1 cellular context compared by ENCODE assay signal in the genomic region with DNA sequence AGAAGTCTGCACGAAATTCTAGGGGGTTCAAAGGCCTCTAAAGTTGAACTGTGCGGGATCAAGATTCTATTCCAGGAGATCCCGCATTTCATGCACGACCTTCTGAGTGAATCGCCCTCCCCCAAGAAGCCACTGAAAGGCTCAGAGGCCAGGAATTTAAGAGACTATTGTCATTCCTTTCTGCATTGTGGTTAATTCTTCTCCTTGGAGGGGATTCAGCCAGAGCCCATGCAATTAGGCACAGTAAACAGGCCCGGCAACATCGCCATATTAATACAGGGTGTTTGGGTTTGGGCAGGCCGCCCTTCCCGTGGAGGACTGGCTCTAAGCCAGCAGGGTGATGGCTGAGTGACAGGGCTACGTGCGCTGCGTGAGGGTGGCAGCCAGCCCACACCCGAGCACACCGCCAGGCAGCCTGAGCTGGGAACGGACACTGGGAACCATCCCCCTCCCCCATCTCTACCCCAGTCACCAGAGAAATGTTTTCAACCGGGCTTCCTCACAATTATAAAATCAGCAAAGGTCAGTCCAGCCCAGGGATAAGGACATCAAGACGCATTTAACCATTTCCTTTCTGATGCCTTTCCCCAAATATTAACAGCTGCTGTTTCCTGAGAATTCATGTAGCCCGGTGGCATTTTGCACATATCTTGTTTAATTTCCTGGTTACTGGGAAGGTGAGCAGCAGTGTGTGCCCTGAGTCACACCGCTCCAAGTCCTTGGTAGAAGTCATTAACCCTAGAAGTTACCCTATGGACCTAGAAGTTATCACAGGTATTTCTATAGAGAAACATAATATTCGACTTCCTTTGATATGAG.
TF ChIP-seq lines count a peak whose summit lies in the region.

No MANE protein-coding gene starts in this region.

TF ChIP-seq in HepG2, 621 proteins besides CTCF, POLR2A, EP300 and RAD21 (continued from another document and continues in another):
- TF ChIP-seq, protein P1, sequence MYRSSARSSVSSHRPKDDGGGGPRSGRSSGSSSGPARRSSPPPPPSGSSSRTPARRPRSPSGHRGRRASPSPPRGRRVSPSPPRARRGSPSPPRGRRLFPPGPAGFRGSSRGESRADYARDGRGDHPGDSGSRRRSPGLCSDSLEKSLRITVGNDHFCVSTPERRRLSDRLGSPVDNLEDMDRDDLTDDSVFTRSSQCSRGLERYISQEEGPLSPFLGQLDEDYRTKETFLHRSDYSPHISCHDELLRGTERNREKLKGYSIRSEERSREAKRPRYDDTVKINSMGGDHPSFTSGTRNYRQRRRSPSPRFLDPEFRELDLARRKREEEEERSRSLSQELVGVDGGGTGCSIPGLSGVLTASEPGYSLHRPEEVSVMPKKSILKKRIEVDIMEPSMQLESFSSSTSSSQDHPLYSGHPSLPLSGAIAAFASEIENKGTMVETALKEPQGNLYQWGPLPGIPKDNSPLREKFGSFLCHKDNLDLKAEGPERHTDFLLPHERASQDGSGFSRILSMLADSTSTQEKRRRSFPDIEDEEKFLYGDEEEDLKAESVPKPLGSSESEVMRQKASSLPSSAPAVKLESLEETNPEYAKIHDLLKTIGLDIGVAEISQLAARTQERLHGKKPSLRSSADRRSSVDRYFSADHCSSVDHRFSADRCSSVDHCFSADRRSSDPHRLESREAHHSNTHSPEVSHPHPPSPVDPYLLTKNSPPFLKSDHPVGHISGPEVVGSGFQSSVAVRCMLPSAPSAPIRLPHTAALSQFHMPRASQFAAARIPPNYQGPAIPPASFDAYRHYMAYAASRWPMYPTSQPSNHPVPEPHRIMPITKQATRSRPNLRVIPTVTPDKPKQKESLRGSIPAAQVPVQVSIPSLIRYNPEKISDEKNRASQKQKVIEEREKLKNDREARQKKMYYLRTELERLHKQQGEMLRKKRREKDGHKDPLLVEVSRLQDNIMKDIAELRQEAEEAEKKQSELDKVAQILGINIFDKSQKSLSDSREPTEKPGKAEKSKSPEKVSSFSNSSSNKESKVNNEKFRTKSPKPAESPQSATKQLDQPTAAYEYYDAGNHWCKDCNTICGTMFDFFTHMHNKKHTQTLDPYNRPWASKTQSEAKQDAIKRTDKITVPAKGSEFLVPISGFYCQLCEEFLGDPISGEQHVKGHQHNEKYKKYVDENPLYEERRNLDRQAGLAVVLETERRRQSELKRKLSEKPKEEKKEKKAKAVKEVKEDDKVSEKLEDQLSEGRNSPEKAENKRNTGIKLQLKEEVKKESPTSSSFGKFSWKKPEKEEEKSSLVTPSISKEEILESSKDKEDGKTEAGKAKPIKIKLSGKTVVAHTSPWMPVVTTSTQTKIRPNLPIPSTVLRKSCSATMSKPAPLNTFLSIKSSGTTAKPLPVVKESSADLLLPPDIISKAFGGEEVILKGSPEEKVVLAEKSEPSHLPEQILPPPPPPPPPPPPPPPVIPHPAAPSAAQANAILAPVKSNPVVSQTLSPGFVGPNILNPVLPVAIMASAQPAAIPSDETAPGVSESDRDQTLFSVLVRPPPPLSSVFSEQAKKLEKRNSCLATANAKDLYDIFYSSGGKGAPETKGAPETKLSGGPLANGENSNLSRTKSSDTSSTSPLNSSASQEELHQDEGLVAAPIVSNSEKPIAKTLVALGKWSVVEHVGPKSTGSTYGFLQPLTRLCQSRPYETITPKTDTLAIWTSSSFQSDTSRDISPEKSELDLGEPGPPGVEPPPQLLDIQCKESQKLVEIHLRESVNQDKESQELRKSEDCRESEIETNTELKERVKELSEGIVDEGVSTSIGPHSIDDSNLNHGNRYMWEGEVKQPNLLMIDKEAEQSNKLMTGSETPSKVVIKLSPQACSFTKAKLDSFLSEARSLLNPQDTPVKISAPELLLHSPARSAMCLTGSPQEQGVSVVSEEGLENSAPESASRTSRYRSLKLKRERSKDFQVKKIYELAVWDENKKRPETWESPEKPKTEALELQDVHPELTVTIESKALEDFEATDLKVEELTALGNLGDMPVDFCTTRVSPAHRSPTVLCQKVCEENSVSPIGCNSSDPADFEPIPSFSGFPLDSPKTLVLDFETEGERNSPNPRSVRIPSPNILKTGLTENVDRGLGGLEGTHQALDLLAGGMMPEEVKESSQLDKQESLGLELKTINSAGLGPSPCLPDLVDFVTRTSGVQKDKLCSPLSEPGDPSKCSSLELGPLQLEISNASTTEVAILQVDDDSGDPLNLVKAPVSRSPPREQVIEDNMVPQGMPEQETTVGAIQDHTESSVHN (CRISPR knock-in tag; IDR thresholded peaks at IDR 0.05) = no peak
- TF ChIP-seq ZSCAN31 (CRISPR knock-in tag; IDR thresholded peaks at IDR 0.05; ENCODE audit: low read depth) = no peak
- no peak for TF ChIP-seq SIX1 (CRISPR knock-in tag; IDR thresholded peaks at IDR 0.05; ENCODE audit: borderline replicate concordance)
- peak; percentile 74 for TF ChIP-seq ZNF441 (CRISPR knock-in tag; IDR thresholded peaks at IDR 0.05; ENCODE audit: borderline replicate concordance)
- TF ChIP-seq MTF2 (CRISPR knock-in tag; IDR thresholded peaks at IDR 0.05; ENCODE audit: borderline replicate concordance) = no peak
- no peak for TF ChIP-seq NFIB (CRISPR knock-in tag; IDR thresholded peaks at IDR 0.05; ENCODE audit: borderline replicate concordance)
- TF ChIP-seq ZNF7 (CRISPR knock-in tag; IDR thresholded peaks at IDR 0.05) = no peak
- TF ChIP-seq, protein P2, sequence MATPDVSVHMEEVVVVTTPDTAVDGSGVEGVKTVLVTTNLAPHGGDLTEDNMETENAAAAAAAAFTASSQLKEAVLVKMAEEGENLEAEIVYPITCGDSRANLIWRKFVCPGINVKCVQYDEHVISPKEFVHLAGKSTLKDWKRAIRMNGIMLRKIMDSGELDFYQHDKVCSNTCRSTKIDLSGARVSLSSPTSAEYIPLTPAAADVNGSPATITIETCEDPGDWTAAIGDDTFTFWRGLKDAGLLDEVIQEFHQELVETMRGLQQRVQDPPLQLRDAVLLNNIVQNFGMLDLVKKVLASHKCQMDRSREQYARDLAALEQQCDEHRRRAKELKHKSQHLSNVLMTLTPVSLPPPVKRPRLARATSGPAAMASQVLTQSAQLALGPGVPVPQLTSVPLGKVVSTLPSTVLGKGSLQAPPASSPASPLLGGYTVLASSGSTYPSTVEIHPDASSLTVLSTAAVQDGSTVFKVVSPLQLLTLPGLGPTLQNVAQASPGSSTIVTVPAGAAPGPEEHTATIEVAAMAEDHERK (CRISPR knock-in tag; IDR thresholded peaks at IDR 0.05; ENCODE audit: low read depth) = no peak
- TF ChIP-seq MTF1 (CRISPR knock-in tag; IDR thresholded peaks at IDR 0.05) = no peak
- no peak; the same call in 1 of the 2 replicates for TF ChIP-seq ARNT2 (CRISPR knock-in tag; IDR thresholded peaks at IDR 0.05; ENCODE audit: low read depth)
- TF ChIP-seq, protein P3, sequence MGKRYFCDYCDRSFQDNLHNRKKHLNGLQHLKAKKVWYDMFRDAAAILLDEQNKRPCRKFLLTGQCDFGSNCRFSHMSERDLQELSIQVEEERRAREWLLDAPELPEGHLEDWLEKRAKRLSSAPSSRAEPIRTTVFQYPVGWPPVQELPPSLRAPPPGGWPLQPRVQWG (CRISPR knock-in tag; IDR thresholded peaks at IDR 0.05; ENCODE audit: borderline replicate concordance, low read depth) = no peak
- TF ChIP-seq TEAD2 (CRISPR knock-in tag; IDR thresholded peaks at IDR 0.05) = no peak
- no peak for TF ChIP-seq ZFP62 (CRISPR knock-in tag; IDR thresholded peaks at IDR 0.05)
- no peak for TF ChIP-seq ZBTB42 (CRISPR knock-in tag; IDR thresholded peaks at IDR 0.05)
- TF ChIP-seq SALL1 (CRISPR knock-in tag; IDR thresholded peaks at IDR 0.05) = peak; percentile 75
- no peak for TF ChIP-seq SYNCRIP (IDR thresholded peaks at IDR 0.05; ENCODE audit: insufficient read depth, low read depth, low read length)
- no peak for TF ChIP-seq PHB2 (IDR thresholded peaks at IDR 0.05; ENCODE audit: partially characterized antibody)
- 0 out of 2 replicates have a peak, but pooled peaks have one; percentile 38 for TF ChIP-seq ZNF331 (CRISPR knock-in tag; IDR thresholded peaks at IDR 0.05)
- no peak for TF ChIP-seq MAF1 (CRISPR knock-in tag; IDR thresholded peaks at IDR 0.05; ENCODE audit: borderline replicate concordance)
- TF ChIP-seq, protein P4, sequence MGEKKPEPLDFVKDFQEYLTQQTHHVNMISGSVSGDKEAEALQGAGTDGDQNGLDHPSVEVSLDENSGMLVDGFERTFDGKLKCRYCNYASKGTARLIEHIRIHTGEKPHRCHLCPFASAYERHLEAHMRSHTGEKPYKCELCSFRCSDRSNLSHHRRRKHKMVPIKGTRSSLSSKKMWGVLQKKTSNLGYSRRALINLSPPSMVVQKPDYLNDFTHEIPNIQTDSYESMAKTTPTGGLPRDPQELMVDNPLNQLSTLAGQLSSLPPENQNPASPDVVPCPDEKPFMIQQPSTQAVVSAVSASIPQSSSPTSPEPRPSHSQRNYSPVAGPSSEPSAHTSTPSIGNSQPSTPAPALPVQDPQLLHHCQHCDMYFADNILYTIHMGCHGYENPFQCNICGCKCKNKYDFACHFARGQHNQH (CRISPR knock-in tag; IDR thresholded peaks at IDR 0.05) = peak; percentile 69; the same call in 1 of the 2 replicates
- TF ChIP-seq, protein P5, sequence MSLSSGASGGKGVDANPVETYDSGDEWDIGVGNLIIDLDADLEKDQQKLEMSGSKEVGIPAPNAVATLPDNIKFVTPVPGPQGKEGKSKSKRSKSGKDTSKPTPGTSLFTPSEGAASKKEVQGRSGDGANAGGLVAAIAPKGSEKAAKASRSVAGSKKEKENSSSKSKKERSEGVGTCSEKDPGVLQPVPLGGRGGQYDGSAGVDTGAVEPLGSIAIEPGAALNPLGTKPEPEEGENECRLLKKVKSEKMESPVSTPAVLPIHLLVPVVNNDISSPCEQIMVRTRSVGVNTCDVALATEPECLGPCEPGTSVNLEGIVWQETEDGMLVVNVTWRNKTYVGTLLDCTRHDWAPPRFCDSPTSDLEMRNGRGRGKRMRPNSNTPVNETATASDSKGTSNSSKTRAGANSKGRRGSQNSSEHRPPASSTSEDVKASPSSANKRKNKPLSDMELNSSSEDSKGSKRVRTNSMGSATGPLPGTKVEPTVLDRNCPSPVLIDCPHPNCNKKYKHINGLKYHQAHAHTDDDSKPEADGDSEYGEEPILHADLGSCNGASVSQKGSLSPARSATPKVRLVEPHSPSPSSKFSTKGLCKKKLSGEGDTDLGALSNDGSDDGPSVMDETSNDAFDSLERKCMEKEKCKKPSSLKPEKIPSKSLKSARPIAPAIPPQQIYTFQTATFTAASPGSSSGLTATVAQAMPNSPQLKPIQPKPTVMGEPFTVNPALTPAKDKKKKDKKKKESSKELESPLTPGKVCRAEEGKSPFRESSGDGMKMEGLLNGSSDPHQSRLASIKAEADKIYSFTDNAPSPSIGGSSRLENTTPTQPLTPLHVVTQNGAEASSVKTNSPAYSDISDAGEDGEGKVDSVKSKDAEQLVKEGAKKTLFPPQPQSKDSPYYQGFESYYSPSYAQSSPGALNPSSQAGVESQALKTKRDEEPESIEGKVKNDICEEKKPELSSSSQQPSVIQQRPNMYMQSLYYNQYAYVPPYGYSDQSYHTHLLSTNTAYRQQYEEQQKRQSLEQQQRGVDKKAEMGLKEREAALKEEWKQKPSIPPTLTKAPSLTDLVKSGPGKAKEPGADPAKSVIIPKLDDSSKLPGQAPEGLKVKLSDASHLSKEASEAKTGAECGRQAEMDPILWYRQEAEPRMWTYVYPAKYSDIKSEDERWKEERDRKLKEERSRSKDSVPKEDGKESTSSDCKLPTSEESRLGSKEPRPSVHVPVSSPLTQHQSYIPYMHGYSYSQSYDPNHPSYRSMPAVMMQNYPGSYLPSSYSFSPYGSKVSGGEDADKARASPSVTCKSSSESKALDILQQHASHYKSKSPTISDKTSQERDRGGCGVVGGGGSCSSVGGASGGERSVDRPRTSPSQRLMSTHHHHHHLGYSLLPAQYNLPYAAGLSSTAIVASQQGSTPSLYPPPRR (CRISPR knock-in tag; IDR thresholded peaks at IDR 0.05; ENCODE audit: borderline replicate concordance) = peak; percentile 44; the same call in 1 of the 2 replicates
- TF ChIP-seq ZNF773 (CRISPR knock-in tag; IDR thresholded peaks at IDR 0.05; ENCODE audit: borderline replicate concordance) = no peak
- no peak; the same call in 1 of the 2 replicates for TF ChIP-seq ETV5 (CRISPR knock-in tag; IDR thresholded peaks at IDR 0.05; ENCODE audit: borderline replicate concordance)
- 0 out of 2 replicates have a peak, but pooled peaks have one; percentile 75 for TF ChIP-seq ZNF891 (CRISPR knock-in tag; IDR thresholded peaks at IDR 0.05)
- TF ChIP-seq ZNF317 (CRISPR knock-in tag; IDR thresholded peaks at IDR 0.05) = 0 out of 2 replicates have a peak, but pooled peaks have one; percentile 68
- TF ChIP-seq, protein P6, sequence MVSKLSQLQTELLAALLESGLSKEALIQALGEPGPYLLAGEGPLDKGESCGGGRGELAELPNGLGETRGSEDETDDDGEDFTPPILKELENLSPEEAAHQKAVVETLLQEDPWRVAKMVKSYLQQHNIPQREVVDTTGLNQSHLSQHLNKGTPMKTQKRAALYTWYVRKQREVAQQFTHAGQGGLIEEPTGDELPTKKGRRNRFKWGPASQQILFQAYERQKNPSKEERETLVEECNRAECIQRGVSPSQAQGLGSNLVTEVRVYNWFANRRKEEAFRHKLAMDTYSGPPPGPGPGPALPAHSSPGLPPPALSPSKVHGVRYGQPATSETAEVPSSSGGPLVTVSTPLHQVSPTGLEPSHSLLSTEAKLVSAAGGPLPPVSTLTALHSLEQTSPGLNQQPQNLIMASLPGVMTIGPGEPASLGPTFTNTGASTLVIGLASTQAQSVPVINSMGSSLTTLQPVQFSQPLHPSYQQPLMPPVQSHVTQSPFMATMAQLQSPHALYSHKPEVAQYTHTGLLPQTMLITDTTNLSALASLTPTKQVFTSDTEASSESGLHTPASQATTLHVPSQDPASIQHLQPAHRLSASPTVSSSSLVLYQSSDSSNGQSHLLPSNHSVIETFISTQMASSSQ (IDR thresholded peaks at IDR 0.05; ENCODE audit: low read depth) = 0 out of 2 replicates have a peak, but pooled peaks have one; percentile 39
- TF ChIP-seq, protein P6 (CRISPR knock-in tag; IDR thresholded peaks at IDR 0.05; ENCODE audit: borderline replicate concordance) = no peak
- TF ChIP-seq RFXAP (CRISPR knock-in tag; IDR thresholded peaks at IDR 0.05; ENCODE audit: borderline replicate concordance) = peak; percentile 60; the same call in 1 of the 2 replicates
- TF ChIP-seq ZNF841 (CRISPR knock-in tag; IDR thresholded peaks at IDR 0.05; ENCODE audit: borderline replicate concordance) = no peak
- no peak for TF ChIP-seq ZNF713 (CRISPR knock-in tag; IDR thresholded peaks at IDR 0.05)
- TF ChIP-seq ZNF552 (CRISPR knock-in tag; IDR thresholded peaks at IDR 0.05; ENCODE audit: borderline replicate concordance) = no peak
